8 cellular contexts compared by ENCODE assay signal in the genomic region with DNA sequence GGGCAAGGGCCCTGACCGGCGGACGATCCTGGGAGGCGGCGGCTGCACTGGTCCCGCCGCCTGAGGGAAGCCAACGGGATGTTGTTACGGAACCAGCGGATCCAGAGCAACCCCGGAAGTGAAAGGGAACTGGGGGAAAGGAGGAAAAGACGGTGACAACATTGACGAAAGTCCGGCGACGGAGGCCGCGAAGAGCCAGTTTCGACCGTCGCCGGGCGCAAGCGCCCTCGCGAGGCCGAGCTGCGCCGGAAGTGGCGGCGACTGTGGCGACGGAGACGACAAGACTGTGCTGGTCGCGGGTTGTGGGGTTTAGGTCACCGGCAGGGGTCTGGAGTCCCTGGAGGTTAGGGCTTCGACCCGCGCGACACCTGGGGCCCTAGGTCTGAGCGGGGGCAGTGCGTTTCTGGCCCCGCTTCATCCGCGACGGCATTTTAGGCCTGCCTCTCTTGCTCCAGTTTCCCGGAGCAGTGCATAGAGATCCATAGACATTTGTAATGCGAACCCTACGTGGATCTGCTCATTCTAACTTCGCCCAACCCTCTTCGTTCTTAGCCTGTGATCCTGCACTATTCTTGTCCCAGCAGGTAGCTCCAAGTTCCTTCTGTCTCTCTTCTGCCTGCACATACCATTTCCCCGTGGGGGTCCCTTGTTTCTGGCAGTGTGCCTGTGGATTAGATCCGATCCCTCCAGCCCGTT. TPM values are rescaled to one million over a fixed set of nuclear protein-coding genes. Genes with fewer than 3 reads are reported as not detected.
DNase-seq lines count a peak whose midpoint lies in the region; ATAC-seq and TF ChIP-seq lines count a peak whose summit lies in the region.

A gene (minus strand): TSS at position 120 of the 696 bp plus-strand sequence. CDS start 138 bp downstream, outside the sequence.

- POLR2A ChIA-PET in T-cell (lab: Charles Lee), result interaction anchor here in 1 of 2 donors (0.6 to 0.9 kb wide), 2 partner anchors 14 to 1715 kb away, joined by 3 to 4 read pairs; no protein-coding TSS in a partner anchor

- intact Hi-C loops in adrenal gland (cut with DNase I), result no loop called here
- intact Hi-C loops in left ventricle myocardium superior (cut with micrococcal nuclease), result no loop called here
- intact Hi-C loops in prostate gland (cut with DNase I), result no loop called here

- H3K27ac ChIP-seq in adrenal gland (peak within 1 kb of the TSS; percentile 72 to 97 (median 92)), prostate gland (peak within 1 kb of the TSS; percentile 86 to 90), urinary bladder (ENCODE audit: low read depth) (peak within 1 kb of the TSS; percentile 97)

- peak; percentile 88 to 95 (median 92) for DNase-seq in NCI-H1417 (lab: John Stamatoyannopoulos, UW)
- DNase-seq in T-cell, result peak; percentile 36 to 80 (median 61)
- peak; percentile 90 to 95 (median 92) for DNase-seq in adrenal gland
- DNase-seq in left ventricle myocardium superior, result peak; percentile 93
- peak; percentile 93 for DNase-seq in prostate gland (ENCODE audit: low spot score)

- H3K9me3 ChIP-seq in adrenal gland (replicated peaks in 1 of 3) (no peaks in the 10 kb centered on the region), prostate gland (no peaks in the 10 kb centered on the region)

- no peaks in the 10 kb centered on the region for H3K36me3 ChIP-seq in adrenal gland (replicated peaks in 1 of 2)
- no peaks in the 10 kb centered on the region for H3K36me3 ChIP-seq in prostate gland
- H3K36me3 ChIP-seq in urinary bladder (ENCODE audit: insufficient read depth), result peaks cover 2% of the 10 kb centered on the region

- no peaks in the 10 kb centered on the region for H3K9me3 Mint-ChIP-seq in T-cell

- H3K4me1 ChIP-seq in adrenal gland (replicated peaks in 1 of 2), result peaks cover 11 to 34% of the 10 kb centered on the region in 2 donors
- H3K4me1 ChIP-seq in prostate gland (replicated peaks), result no peaks in the 10 kb centered on the region
- H3K4me1 ChIP-seq in urinary bladder (ENCODE audit: insufficient read depth), result peaks cover 2% of the 10 kb centered on the region

- H3K4me3 ChIP-seq in GM12875 (ENCODE audit: low read depth, low read length) (peak within 1 kb of the TSS; percentile 87), adrenal gland (peak within 1 kb of the TSS; percentile 85 to 96 (median 89)), prostate gland (peak within 1 kb of the TSS; percentile 61 to 67), urinary bladder (ENCODE audit: low read depth, low read length) (peak within 1 kb of the TSS; percentile 99)

- H3K27me3 ChIP-seq in adrenal gland, result no peaks in the 10 kb centered on the region
- H3K27me3 ChIP-seq in prostate gland (replicated peaks; ENCODE audit: insufficient read depth), result no peaks in the 10 kb centered on the region

- TF ChIP-seq POLR2A in adrenal gland (IDR thresholded peaks at IDR 0.05) (peak; percentile 83 to 89), prostate gland (IDR thresholded peaks at IDR 0.05) (peak; percentile 61)

- ATAC-seq in HG02763 (IDR thresholded peaks at IDR 0.05; ENCODE audit: unreplicated experiment), result peak; percentile 94
- peak; percentile 81 to 85 (median 84) for ATAC-seq in T-cell (replicated peaks in 1 of 4)
- peak; percentile 97 for ATAC-seq in left ventricle myocardium superior

- no peaks in the 10 kb centered on the region for H3K36me3 Mint-ChIP-seq in T-cell

- TF ChIP-seq CTCF in GM12875 (IDR thresholded peaks at IDR 0.05; ENCODE audit: borderline replicate concordance, insufficient read depth, low read depth, low read length) (peak; percentile 49; the same call in 1 of the 2 replicates), adrenal gland (IDR thresholded peaks at IDR 0.05) (peak in 4 of 6 experiments; percentile 13 to 38 (median 36)), prostate gland (IDR thresholded peaks at IDR 0.05) (peak; percentile 13 to 75 (median 62))

- peak within 1 kb of the TSS; percentile 87 to 99 (median 91) for H3K4me3 Mint-ChIP-seq in T-cell

- CTCF ChIA-PET in T-cell (lab: Charles Lee), result interaction anchor here (1.6 to 2.5 kb wide), 4 partner anchors 14 to 29 kb away, joined by 6 to 14 read pairs (median 12); no protein-coding TSS in a partner anchor

- H3K27ac Mint-ChIP-seq in T-cell, result peak within 1 kb of the TSS; percentile 98

- no peaks in the 10 kb centered on the region for H3K27me3 Mint-ChIP-seq in T-cell

- H3K4me1 Mint-ChIP-seq in T-cell, result peaks cover 49 to 54% (median 51%) of the 10 kb centered on the region in 3 donors

- WGBS in adrenal gland, 4 donors, result 0 to 1% (median 0%) methylated on average over 8 to 55 of the region's 55 CpGs
- under 1% methylated on average over 55 of the region's 55 CpGs for WGBS in prostate gland
- under 1% methylated on average over 55 of the region's 55 CpGs for WGBS in urinary bladder

RNA-seq across cellular contexts. Expression of the gene that starts here (rescaled TPM):
- total RNA-seq in T-cell (10 to 100 TPM; 48.3 to 57.1 (median 55.4) TPM), adrenal gland (10 to 100 TPM; 16.4 to 31.0 (median 21.4) TPM), left ventricle myocardium superior (19.0 TPM), prostate gland (10 to 100 TPM; 27.7 to 73.6 TPM), urinary bladder (66.0 TPM)
- polyA plus RNA-seq in adrenal gland (10 to 100 TPM in 2 of 3 donors, 1 to 10 TPM in 1; 7.4 to 20.0 (median 13.5) TPM), urinary bladder (19.0 TPM)

Comparison
In these comparisons a context has a peak if more than half of its experiments do, and no peak if none do; other contexts are left out.
1. Peak in every context shown above with its lines: DNase-seq, ATAC-seq, H3K4me3 ChIP-seq and H3K27ac ChIP-seq.